In the genomic region with DNA sequence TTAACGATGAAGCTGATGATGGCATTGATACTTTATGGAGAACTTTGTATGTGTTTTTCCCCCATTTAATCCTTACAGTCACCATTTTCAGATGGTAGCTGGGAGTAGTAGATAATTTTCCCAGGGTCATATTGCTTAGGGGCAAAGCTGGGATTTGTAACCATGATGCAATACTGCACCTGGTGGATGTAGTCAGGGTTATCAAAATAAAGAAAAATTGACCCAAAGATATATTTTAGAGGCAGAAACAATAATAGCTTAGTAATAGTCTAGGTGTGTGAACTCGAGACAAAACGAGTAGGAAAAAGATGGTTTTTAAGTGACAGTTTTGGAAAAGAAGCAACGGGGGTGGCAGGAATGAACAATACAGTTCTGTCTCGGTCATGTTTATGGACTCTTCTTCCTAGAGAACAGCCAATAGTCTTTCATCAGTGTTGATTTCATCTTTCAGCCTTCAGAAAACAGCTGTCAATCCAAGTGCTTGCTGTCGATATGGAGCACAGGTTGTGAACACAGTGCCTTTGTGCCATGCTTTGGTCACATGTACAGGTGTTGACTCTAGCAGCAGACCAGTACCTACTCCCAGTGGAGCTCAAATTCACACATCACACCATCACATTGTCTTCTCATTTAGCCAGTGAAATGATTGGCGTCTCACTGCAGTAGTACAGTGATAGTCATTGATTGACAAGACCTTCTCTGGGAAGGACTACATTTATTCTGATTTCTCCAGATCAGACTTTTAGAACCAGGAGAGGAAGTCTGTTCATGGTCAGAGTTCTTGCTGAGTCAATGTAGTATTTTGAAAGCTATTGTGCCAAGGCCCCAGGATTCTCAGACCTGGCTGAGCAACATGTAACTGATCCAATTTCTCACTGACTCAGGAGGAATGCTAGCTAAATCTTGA, we compare ENCODE assay signal across 1 cellular context.
TF ChIP-seq lines count a peak whose summit lies in the region.

No MANE protein-coding gene starts in this region.

TF ChIP-seq in HepG2, 621 proteins besides CTCF, POLR2A, EP300 and RAD21 (continued from another document and continues in another):
- TF ChIP-seq, protein P1, sequence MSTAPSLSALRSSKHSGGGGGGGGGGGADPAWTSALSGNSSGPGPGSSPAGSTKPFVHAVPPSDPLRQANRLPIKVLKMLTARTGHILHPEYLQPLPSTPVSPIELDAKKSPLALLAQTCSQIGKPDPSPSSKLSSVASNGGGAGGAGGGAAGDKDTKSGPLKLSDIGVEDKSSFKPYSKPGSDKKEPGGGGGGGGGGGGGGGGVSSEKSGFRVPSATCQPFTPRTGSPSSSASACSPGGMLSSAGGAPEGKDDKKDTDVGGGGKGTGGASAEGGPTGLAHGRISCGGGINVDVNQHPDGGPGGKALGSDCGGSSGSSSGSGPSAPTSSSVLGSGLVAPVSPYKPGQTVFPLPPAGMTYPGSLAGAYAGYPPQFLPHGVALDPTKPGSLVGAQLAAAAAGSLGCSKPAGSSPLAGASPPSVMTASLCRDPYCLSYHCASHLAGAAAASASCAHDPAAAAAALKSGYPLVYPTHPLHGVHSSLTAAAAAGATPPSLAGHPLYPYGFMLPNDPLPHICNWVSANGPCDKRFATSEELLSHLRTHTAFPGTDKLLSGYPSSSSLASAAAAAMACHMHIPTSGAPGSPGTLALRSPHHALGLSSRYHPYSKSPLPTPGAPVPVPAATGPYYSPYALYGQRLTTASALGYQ (CRISPR knock-in tag; IDR thresholded peaks at IDR 0.05), result peak; percentile 91
- TF ChIP-seq ZSCAN30 (CRISPR knock-in tag; IDR thresholded peaks at IDR 0.05) (no peak), ZNF878 (CRISPR knock-in tag; IDR thresholded peaks at IDR 0.05) (peak; percentile 79; the same call in 1 of the 2 replicates), SIN3A (IDR thresholded peaks at IDR 0.05; ENCODE audit: borderline replicate concordance, low read depth, low read length) (peak; percentile 84; the same call in 1 of the 2 replicates), ZNF772 (CRISPR knock-in tag; IDR thresholded peaks at IDR 0.05) (peak; percentile 87; the same call in 1 of the 2 replicates), ZNF143 (CRISPR knock-in tag; IDR thresholded peaks at IDR 0.05) (0 out of 2 replicates have a peak, but pooled peaks have one; percentile 31), FOXK1 (CRISPR knock-in tag; IDR thresholded peaks at IDR 0.05; ENCODE audit: borderline replicate concordance, low read depth) (peak; percentile 98), HHEX (CRISPR knock-in tag; IDR thresholded peaks at IDR 0.05) (peak; percentile 74), ZNF841 (CRISPR knock-in tag; IDR thresholded peaks at IDR 0.05; ENCODE audit: borderline replicate concordance) (no peak), STAG1 (CRISPR knock-in tag; IDR thresholded peaks at IDR 0.05) (no peak; the same call in none of the 2 replicates), ZNF17 (CRISPR knock-in tag; IDR thresholded peaks at IDR 0.05) (no peak), ZNF564 (CRISPR knock-in tag; IDR thresholded peaks at IDR 0.05) (peak; percentile 47; the same call in 1 of the 2 replicates), SCMH1 (CRISPR knock-in tag; IDR thresholded peaks at IDR 0.05; ENCODE audit: borderline replicate concordance) (no peak), ZNF770 (CRISPR knock-in tag; IDR thresholded peaks at IDR 0.05) (no peak), MEIS1 (CRISPR knock-in tag; IDR thresholded peaks at IDR 0.05; ENCODE audit: borderline replicate concordance) (peak; percentile 99), ZNF530 (CRISPR knock-in tag; IDR thresholded peaks at IDR 0.05; ENCODE audit: low read depth) (no peak), HOXA9 (CRISPR knock-in tag; IDR thresholded peaks at IDR 0.05; ENCODE audit: borderline replicate concordance) (peak; percentile 54; the same call in 1 of the 2 replicates), ZSCAN22 (CRISPR knock-in tag; IDR thresholded peaks at IDR 0.05) (0 out of 2 replicates have a peak, but pooled peaks have one; percentile 53), RERE (CRISPR knock-in tag; IDR thresholded peaks at IDR 0.05; ENCODE audit: low read depth) (no peak), IKZF4 (CRISPR knock-in tag; IDR thresholded peaks at IDR 0.05; ENCODE audit: borderline replicate concordance, low read depth, not compliant biosample characterization) (peak; percentile 83), KLF9 (CRISPR knock-in tag; IDR thresholded peaks at IDR 0.05; ENCODE audit: low read depth) (0 out of 2 replicates have a peak, but pooled peaks have one; percentile 51), ZNF350 (CRISPR knock-in tag; IDR thresholded peaks at IDR 0.05; ENCODE audit: borderline replicate concordance, low read depth) (peak; percentile 89), ZNF407 (CRISPR knock-in tag; IDR thresholded peaks at IDR 0.05; ENCODE audit: not compliant biosample characterization) (no peak), NFE2L1 (CRISPR knock-in tag; IDR thresholded peaks at IDR 0.05; ENCODE audit: borderline replicate concordance) (no peak), HMGXB4 (CRISPR knock-in tag; IDR thresholded peaks at IDR 0.05; ENCODE audit: borderline replicate concordance in 1 of 2, low read depth in 1 of 2) (peak; percentile 69 to 70; a peak in 3 of 4 replicates)
- TF ChIP-seq, protein P2, sequence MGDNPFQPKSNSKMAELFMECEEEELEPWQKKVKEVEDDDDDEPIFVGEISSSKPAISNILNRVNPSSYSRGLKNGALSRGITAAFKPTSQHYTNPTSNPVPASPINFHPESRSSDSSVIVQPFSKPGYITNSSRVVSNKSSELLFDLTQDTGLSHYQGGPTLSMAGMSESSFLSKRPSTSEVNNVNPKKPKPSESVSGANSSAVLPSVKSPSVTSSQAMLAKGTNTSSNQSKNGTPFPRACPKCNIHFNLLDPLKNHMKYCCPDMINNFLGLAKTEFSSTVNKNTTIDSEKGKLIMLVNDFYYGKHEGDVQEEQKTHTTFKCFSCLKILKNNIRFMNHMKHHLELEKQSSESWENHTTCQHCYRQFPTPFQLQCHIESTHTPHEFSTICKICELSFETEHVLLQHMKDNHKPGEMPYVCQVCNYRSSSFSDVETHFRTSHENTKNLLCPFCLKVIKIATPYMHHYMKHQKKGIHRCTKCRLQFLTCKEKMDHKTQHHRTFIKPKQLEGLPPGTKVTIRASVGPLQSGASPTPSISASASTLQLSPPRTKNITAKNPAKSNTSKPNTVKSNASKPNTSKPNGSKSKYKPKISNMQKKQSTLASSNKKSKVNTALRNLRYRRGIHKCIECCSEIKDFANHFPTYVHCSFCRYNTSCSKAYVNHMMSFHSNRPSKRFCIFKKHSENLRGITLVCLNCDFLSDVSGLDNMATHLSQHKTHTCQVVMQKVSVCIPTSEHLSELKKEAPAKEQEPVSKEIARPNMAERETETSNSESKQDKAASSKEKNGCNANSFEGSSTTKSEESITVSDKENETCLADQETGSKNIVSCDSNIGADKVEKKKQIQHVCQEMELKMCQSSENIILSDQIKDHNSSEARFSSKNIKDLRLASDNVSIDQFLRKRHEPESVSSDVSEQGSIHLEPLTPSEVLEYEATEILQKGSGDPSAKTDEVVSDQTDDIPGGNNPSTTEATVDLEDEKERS (CRISPR knock-in tag; IDR thresholded peaks at IDR 0.05), result peak; percentile 85
